ENCODE assay signal across 1 cellular context in the genomic region with DNA sequence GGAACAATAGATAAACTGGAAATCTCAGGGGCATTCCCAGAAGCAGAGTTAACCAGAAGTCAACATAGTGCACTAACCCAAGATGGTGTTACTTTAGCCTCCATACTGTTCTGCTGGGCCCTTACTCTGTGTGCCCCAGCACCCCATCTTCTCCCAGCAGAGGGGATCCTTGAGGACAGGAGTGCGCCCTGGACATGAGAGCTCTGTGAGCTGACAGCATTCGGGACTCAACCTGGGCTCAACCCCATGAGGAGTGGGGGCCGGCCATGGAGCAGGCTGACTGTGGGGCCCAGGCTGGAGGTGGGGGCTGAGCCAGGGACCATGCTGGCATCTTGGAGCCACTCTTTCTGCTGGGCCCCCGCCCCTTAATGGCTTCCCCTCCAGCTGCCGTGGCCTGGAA.
TF ChIP-seq lines count a peak whose summit lies in the region.

No MANE protein-coding gene starts in this region.

TF ChIP-seq in K562, 482 proteins besides CTCF, POLR2A, EP300 and RAD21 (continued from another document):
- TF ChIP-seq ZNF347 (CRISPR knock-in tag; IDR thresholded peaks at IDR 0.05; ENCODE audit: low read depth): peak; percentile 82
- no peak for TF ChIP-seq LCOR (CRISPR knock-in tag; IDR thresholded peaks at IDR 0.05)
- no peak for TF ChIP-seq NCOA4 (IDR thresholded peaks at IDR 0.05; ENCODE audit: partially characterized antibody)
- TF ChIP-seq, protein P1, sequence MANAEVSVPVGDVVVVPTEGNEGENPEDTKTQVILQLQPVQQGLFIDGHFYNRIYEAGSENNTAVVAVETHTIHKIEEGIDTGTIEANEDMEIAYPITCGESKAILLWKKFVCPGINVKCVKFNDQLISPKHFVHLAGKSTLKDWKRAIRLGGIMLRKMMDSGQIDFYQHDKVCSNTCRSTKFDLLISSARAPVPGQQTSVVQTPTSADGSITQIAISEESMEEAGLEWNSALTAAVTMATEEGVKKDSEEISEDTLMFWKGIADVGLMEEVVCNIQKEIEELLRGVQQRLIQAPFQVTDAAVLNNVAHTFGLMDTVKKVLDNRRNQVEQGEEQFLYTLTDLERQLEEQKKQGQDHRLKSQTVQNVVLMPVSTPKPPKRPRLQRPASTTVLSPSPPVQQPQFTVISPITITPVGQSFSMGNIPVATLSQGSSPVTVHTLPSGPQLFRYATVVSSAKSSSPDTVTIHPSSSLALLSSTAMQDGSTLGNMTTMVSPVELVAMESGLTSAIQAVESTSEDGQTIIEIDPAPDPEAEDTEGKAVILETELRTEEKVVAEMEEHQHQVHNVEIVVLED (CRISPR knock-in tag; IDR thresholded peaks at IDR 0.05): peak; percentile 51; the same call in 1 of the 2 replicates
- TF ChIP-seq, protein P2, sequence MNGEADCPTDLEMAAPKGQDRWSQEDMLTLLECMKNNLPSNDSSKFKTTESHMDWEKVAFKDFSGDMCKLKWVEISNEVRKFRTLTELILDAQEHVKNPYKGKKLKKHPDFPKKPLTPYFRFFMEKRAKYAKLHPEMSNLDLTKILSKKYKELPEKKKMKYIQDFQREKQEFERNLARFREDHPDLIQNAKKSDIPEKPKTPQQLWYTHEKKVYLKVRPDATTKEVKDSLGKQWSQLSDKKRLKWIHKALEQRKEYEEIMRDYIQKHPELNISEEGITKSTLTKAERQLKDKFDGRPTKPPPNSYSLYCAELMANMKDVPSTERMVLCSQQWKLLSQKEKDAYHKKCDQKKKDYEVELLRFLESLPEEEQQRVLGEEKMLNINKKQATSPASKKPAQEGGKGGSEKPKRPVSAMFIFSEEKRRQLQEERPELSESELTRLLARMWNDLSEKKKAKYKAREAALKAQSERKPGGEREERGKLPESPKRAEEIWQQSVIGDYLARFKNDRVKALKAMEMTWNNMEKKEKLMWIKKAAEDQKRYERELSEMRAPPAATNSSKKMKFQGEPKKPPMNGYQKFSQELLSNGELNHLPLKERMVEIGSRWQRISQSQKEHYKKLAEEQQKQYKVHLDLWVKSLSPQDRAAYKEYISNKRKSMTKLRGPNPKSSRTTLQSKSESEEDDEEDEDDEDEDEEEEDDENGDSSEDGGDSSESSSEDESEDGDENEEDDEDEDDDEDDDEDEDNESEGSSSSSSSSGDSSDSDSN (IDR thresholded peaks at IDR 0.05; ENCODE audit: borderline replicate concordance in 1 of 2, low read depth in 2 of 2, low read length in 2 of 2): no peak
- TF ChIP-seq NR4A1 (CRISPR knock-in tag; IDR thresholded peaks at IDR 0.05): no peak
- TF ChIP-seq NR4A1 (tag; IDR thresholded peaks at IDR 0.05): peak; percentile 85
- TF ChIP-seq, protein P3, sequence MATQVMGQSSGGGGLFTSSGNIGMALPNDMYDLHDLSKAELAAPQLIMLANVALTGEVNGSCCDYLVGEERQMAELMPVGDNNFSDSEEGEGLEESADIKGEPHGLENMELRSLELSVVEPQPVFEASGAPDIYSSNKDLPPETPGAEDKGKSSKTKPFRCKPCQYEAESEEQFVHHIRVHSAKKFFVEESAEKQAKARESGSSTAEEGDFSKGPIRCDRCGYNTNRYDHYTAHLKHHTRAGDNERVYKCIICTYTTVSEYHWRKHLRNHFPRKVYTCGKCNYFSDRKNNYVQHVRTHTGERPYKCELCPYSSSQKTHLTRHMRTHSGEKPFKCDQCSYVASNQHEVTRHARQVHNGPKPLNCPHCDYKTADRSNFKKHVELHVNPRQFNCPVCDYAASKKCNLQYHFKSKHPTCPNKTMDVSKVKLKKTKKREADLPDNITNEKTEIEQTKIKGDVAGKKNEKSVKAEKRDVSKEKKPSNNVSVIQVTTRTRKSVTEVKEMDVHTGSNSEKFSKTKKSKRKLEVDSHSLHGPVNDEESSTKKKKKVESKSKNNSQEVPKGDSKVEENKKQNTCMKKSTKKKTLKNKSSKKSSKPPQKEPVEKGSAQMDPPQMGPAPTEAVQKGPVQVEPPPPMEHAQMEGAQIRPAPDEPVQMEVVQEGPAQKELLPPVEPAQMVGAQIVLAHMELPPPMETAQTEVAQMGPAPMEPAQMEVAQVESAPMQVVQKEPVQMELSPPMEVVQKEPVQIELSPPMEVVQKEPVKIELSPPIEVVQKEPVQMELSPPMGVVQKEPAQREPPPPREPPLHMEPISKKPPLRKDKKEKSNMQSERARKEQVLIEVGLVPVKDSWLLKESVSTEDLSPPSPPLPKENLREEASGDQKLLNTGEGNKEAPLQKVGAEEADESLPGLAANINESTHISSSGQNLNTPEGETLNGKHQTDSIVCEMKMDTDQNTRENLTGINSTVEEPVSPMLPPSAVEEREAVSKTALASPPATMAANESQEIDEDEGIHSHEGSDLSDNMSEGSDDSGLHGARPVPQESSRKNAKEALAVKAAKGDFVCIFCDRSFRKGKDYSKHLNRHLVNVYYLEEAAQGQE (CRISPR knock-in tag; IDR thresholded peaks at IDR 0.05; ENCODE audit: low read depth): peak; percentile 56; the same call in 1 of the 2 replicates
- TF ChIP-seq TRIM24 (IDR thresholded peaks at IDR 0.05): no peak
- TF ChIP-seq PHF20 (IDR thresholded peaks at IDR 0.05; ENCODE audit: partially characterized antibody): no peak
- no peak for TF ChIP-seq ZNF696 (CRISPR knock-in tag; conservative IDR thresholded peaks at IDR 0.05)
- peak; percentile 83; the same call in 1 of the 2 replicates for TF ChIP-seq ZNF311 (CRISPR knock-in tag; IDR thresholded peaks at IDR 0.05)
- TF ChIP-seq GATAD2A (IDR thresholded peaks at IDR 0.05): no peak
- no peak for TF ChIP-seq ZNF778 (CRISPR knock-in tag; IDR thresholded peaks at IDR 0.05)
- TF ChIP-seq STAG1 (CRISPR knock-in tag; IDR thresholded peaks at IDR 0.05; ENCODE audit: borderline replicate concordance): no peak
- TF ChIP-seq E2F3 (CRISPR knock-in tag; IDR thresholded peaks at IDR 0.05): no peak
- TF ChIP-seq ZNF165 (CRISPR knock-in tag; IDR thresholded peaks at IDR 0.05; ENCODE audit: borderline replicate concordance): peak; percentile 89; the same call in 1 of the 2 replicates
- TF ChIP-seq NFIC (IDR thresholded peaks at IDR 0.05): no peak
- TF ChIP-seq, protein P4, sequence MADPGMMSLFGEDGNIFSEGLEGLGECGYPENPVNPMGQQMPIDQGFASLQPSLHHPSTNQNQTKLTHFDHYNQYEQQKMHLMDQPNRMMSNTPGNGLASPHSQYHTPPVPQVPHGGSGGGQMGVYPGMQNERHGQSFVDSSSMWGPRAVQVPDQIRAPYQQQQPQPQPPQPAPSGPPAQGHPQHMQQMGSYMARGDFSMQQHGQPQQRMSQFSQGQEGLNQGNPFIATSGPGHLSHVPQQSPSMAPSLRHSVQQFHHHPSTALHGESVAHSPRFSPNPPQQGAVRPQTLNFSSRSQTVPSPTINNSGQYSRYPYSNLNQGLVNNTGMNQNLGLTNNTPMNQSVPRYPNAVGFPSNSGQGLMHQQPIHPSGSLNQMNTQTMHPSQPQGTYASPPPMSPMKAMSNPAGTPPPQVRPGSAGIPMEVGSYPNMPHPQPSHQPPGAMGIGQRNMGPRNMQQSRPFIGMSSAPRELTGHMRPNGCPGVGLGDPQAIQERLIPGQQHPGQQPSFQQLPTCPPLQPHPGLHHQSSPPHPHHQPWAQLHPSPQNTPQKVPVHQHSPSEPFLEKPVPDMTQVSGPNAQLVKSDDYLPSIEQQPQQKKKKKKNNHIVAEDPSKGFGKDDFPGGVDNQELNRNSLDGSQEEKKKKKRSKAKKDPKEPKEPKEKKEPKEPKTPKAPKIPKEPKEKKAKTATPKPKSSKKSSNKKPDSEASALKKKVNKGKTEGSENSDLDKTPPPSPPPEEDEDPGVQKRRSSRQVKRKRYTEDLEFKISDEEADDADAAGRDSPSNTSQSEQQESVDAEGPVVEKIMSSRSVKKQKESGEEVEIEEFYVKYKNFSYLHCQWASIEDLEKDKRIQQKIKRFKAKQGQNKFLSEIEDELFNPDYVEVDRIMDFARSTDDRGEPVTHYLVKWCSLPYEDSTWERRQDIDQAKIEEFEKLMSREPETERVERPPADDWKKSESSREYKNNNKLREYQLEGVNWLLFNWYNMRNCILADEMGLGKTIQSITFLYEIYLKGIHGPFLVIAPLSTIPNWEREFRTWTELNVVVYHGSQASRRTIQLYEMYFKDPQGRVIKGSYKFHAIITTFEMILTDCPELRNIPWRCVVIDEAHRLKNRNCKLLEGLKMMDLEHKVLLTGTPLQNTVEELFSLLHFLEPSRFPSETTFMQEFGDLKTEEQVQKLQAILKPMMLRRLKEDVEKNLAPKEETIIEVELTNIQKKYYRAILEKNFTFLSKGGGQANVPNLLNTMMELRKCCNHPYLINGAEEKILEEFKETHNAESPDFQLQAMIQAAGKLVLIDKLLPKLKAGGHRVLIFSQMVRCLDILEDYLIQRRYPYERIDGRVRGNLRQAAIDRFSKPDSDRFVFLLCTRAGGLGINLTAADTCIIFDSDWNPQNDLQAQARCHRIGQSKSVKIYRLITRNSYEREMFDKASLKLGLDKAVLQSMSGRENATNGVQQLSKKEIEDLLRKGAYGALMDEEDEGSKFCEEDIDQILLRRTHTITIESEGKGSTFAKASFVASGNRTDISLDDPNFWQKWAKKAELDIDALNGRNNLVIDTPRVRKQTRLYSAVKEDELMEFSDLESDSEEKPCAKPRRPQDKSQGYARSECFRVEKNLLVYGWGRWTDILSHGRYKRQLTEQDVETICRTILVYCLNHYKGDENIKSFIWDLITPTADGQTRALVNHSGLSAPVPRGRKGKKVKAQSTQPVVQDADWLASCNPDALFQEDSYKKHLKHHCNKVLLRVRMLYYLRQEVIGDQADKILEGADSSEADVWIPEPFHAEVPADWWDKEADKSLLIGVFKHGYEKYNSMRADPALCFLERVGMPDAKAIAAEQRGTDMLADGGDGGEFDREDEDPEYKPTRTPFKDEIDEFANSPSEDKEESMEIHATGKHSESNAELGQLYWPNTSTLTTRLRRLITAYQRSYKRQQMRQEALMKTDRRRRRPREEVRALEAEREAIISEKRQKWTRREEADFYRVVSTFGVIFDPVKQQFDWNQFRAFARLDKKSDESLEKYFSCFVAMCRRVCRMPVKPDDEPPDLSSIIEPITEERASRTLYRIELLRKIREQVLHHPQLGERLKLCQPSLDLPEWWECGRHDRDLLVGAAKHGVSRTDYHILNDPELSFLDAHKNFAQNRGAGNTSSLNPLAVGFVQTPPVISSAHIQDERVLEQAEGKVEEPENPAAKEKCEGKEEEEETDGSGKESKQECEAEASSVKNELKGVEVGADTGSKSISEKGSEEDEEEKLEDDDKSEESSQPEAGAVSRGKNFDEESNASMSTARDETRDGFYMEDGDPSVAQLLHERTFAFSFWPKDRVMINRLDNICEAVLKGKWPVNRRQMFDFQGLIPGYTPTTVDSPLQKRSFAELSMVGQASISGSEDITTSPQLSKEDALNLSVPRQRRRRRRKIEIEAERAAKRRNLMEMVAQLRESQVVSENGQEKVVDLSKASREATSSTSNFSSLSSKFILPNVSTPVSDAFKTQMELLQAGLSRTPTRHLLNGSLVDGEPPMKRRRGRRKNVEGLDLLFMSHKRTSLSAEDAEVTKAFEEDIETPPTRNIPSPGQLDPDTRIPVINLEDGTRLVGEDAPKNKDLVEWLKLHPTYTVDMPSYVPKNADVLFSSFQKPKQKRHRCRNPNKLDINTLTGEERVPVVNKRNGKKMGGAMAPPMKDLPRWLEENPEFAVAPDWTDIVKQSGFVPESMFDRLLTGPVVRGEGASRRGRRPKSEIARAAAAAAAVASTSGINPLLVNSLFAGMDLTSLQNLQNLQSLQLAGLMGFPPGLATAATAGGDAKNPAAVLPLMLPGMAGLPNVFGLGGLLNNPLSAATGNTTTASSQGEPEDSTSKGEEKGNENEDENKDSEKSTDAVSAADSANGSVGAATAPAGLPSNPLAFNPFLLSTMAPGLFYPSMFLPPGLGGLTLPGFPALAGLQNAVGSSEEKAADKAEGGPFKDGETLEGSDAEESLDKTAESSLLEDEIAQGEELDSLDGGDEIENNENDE (IDR thresholded peaks at IDR 0.05; ENCODE audit: low read depth, low read length): no peak
- peak; percentile 92 for TF ChIP-seq ZNF583 (CRISPR knock-in tag; IDR thresholded peaks at IDR 0.05)
- peak; percentile 90 for TF ChIP-seq HIVEP1 (CRISPR knock-in tag; IDR thresholded peaks at IDR 0.05)
- no peak for TF ChIP-seq ZFX (CRISPR knock-in tag; IDR thresholded peaks at IDR 0.05)
- no peak for TF ChIP-seq NEUROD1 (IDR thresholded peaks at IDR 0.05; ENCODE audit: borderline replicate concordance, low read depth, low read length, partially characterized antibody)
- TF ChIP-seq EGR1 (conservative IDR thresholded peaks at IDR 0.05): no peak
- no peak for TF ChIP-seq HDAC8 (tag; IDR thresholded peaks at IDR 0.05)
- peak; percentile 76 for TF ChIP-seq ZNF41 (CRISPR knock-in tag; conservative IDR thresholded peaks at IDR 0.05)
- TF ChIP-seq ZFP1 (CRISPR knock-in tag; IDR thresholded peaks at IDR 0.05): peak; percentile 31; the same call in 1 of the 2 replicates
- TF ChIP-seq RNF2 (IDR thresholded peaks at IDR 0.05): no peak
- no peak for TF ChIP-seq PCBP2 (IDR thresholded peaks at IDR 0.05; ENCODE audit: low read depth, low read length, poor library complexity, severe bottlenecking)
- TF ChIP-seq GTF2A2 (tag; IDR thresholded peaks at IDR 0.05): no peak
- no peak for TF ChIP-seq PYGO2 (tag; IDR thresholded peaks at IDR 0.05)
- no peak for TF ChIP-seq MYNN (IDR thresholded peaks at IDR 0.05)
- no peak for TF ChIP-seq MYNN (CRISPR knock-in tag; IDR thresholded peaks at IDR 0.05)
- TF ChIP-seq ZNF239 (CRISPR knock-in tag; IDR thresholded peaks at IDR 0.05): peak; percentile 87
- no peak for TF ChIP-seq GTF2F1 (IDR thresholded peaks at IDR 0.05; ENCODE audit: low read depth, low read length)
- TF ChIP-seq ZNF589 (CRISPR knock-in tag; IDR thresholded peaks at IDR 0.05; ENCODE audit: low read depth): peak; percentile 57; the same call in 1 of the 2 replicates
